ENCODE assay signal across 1 cellular context in the genomic region with DNA sequence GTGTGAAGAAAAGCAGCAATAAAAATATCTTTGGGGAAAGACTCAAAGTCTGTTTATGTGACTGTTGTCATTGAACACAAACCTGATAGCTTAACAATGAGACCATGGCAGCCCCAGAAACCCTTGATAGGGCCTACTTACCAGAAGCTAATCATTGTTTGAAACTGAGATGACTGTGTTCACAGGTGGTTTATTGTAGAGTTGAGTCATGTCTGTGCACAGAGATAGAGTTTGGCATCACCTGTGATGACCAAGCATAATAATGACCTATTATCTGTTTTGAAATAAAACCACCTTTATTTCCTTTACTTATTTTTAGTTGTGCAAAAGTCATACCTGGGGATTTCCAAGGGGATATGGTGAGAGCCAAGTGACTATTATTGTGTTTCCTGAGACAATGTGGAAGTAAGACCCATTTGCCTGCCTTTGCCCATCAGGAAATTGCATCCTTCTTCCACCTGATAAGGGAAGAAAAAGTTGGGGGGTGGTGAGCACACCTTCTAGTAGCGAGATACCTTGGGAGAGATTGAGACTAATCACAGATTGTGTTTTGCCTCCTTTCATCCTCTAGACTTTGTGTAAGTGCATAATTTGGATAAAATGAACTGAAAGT.
TF ChIP-seq lines count a peak whose summit lies in the region.

No MANE protein-coding gene starts in this region.

TF ChIP-seq in GM12878, 131 proteins besides CTCF, POLR2A, EP300 and RAD21 (continued from another document and continues in another):
- peak; percentile 26 for TF ChIP-seq SKIL (IDR thresholded peaks at IDR 0.05; ENCODE audit: low read depth, poor library complexity, severe bottlenecking)
- no peak for TF ChIP-seq KDM1A (IDR thresholded peaks at IDR 0.05; ENCODE audit: borderline replicate concordance)
- TF ChIP-seq YY1 (IDR thresholded peaks at IDR 0.05; ENCODE audit: low read depth, low read length), result no peak
- TF ChIP-seq RAD51 (IDR thresholded peaks at IDR 0.05), result no peak
- TF ChIP-seq, protein P1, sequence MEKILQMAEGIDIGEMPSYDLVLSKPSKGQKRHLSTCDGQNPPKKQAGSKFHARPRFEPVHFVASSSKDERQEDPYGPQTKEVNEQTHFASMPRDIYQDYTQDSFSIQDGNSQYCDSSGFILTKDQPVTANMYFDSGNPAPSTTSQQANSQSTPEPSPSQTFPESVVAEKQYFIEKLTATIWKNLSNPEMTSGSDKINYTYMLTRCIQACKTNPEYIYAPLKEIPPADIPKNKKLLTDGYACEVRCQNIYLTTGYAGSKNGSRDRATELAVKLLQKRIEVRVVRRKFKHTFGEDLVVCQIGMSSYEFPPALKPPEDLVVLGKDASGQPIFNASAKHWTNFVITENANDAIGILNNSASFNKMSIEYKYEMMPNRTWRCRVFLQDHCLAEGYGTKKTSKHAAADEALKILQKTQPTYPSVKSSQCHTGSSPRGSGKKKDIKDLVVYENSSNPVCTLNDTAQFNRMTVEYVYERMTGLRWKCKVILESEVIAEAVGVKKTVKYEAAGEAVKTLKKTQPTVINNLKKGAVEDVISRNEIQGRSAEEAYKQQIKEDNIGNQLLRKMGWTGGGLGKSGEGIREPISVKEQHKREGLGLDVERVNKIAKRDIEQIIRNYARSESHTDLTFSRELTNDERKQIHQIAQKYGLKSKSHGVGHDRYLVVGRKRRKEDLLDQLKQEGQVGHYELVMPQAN (conservative IDR thresholded peaks at IDR 0.05), result no peak
- TF ChIP-seq ETV6 (conservative IDR thresholded peaks at IDR 0.05 in 1 of 2, IDR thresholded peaks at IDR 0.05 in 1 of 2; ENCODE audit: borderline replicate concordance in 1 of 2, low read depth in 1 of 2), result peak in 1 of 2 experiments; percentile 62; a peak in 1 of 4 replicates
- TF ChIP-seq TCF12 (IDR thresholded peaks at IDR 0.05; ENCODE audit: low read depth, low read length), result peak; percentile 70; the same call in 1 of the 2 replicates
- TF ChIP-seq, protein P2, sequence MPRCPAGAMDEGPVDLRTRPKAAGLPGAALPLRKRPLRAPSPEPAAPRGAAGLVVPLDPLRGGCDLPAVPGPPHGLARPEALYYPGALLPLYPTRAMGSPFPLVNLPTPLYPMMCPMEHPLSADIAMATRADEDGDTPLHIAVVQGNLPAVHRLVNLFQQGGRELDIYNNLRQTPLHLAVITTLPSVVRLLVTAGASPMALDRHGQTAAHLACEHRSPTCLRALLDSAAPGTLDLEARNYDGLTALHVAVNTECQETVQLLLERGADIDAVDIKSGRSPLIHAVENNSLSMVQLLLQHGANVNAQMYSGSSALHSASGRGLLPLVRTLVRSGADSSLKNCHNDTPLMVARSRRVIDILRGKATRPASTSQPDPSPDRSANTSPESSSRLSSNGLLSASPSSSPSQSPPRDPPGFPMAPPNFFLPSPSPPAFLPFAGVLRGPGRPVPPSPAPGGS (IDR thresholded peaks at IDR 0.05; ENCODE audit: borderline replicate concordance, insufficient read depth, low read depth, low read length, poor library complexity, severe bottlenecking), result no peak
- TF ChIP-seq MTA2 (IDR thresholded peaks at IDR 0.05; ENCODE audit: low read depth), result peak; percentile 92
- TF ChIP-seq ATF3 (IDR thresholded peaks at IDR 0.05; ENCODE audit: borderline replicate concordance, extremely low read depth, low read depth, low read length), result no peak
- peak; percentile 54; the same call in 1 of the 2 replicates for TF ChIP-seq GABPA (IDR thresholded peaks at IDR 0.05; ENCODE audit: low read depth)
- TF ChIP-seq TCF3 (IDR thresholded peaks at IDR 0.05; ENCODE audit: borderline replicate concordance, insufficient read depth, low read depth, low read length), result 0 out of 2 replicates have a peak, but pooled peaks have one; percentile 53
- TF ChIP-seq ATF7 (IDR thresholded peaks at IDR 0.05; ENCODE audit: low read depth), result peak; percentile 70
- 0 out of 2 replicates have a peak, but pooled peaks have one; percentile 29 for TF ChIP-seq ZBED1 (IDR thresholded peaks at IDR 0.05; ENCODE audit: borderline replicate concordance)
- peak; percentile 65; the same call in 1 of the 2 replicates for TF ChIP-seq CREM (IDR thresholded peaks at IDR 0.05; ENCODE audit: low read depth)
- TF ChIP-seq MEF2B (IDR thresholded peaks at IDR 0.05; ENCODE audit: partially characterized antibody, poor library complexity, severe bottlenecking), result peak; percentile 21
- peak; percentile 72; the same call in 1 of the 2 replicates for TF ChIP-seq BACH1 (IDR thresholded peaks at IDR 0.05; ENCODE audit: borderline replicate concordance)
- TF ChIP-seq, protein P3, sequence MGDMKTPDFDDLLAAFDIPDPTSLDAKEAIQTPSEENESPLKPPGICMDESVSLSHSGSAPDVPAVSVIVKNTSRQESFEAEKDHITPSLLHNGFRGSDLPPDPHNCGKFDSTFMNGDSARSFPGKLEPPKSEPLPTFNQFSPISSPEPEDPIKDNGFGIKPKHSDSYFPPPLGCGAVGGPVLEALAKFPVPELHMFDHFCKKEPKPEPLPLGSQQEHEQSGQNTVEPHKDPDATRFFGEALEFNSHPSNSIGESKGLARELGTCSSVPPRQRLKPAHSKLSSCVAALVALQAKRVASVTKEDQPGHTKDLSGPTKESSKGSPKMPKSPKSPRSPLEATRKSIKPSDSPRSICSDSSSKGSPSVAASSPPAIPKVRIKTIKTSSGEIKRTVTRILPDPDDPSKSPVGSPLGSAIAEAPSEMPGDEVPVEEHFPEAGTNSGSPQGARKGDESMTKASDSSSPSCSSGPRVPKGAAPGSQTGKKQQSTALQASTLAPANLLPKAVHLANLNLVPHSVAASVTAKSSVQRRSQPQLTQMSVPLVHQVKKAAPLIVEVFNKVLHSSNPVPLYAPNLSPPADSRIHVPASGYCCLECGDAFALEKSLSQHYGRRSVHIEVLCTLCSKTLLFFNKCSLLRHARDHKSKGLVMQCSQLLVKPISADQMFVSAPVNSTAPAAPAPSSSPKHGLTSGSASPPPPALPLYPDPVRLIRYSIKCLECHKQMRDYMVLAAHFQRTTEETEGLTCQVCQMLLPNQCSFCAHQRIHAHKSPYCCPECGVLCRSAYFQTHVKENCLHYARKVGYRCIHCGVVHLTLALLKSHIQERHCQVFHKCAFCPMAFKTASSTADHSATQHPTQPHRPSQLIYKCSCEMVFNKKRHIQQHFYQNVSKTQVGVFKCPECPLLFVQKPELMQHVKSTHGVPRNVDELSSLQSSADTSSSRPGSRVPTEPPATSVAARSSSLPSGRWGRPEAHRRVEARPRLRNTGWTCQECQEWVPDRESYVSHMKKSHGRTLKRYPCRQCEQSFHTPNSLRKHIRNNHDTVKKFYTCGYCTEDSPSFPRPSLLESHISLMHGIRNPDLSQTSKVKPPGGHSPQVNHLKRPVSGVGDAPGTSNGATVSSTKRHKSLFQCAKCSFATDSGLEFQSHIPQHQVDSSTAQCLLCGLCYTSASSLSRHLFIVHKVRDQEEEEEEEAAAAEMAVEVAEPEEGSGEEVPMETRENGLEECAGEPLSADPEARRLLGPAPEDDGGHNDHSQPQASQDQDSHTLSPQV (IDR thresholded peaks at IDR 0.05), result no peak
- TF ChIP-seq E4F1 (IDR thresholded peaks at IDR 0.05; ENCODE audit: borderline replicate concordance, partially characterized antibody), result no peak
- no peak for TF ChIP-seq RBBP5 (conservative IDR thresholded peaks at IDR 0.05)
- TF ChIP-seq CBX3 (IDR thresholded peaks at IDR 0.05; ENCODE audit: borderline replicate concordance, low read depth), result no peak
- TF ChIP-seq GATAD2B (conservative IDR thresholded peaks at IDR 0.05; ENCODE audit: low read depth), result no peak
- TF ChIP-seq CREB1 (IDR thresholded peaks at IDR 0.05; ENCODE audit: low read depth), result 0 out of 2 replicates have a peak, but pooled peaks have one; percentile 36
- peak; percentile 79 for TF ChIP-seq BCL11A (IDR thresholded peaks at IDR 0.05; ENCODE audit: low read depth, low read length)
- TF ChIP-seq ZSCAN29 (IDR thresholded peaks at IDR 0.05), result no peak
- peak; percentile 55 to 65 for TF ChIP-seq IKZF2 (IDR thresholded peaks at IDR 0.05)
- no peak for TF ChIP-seq TARDBP (IDR thresholded peaks at IDR 0.05; ENCODE audit: borderline replicate concordance)
- TF ChIP-seq ZNF384 (IDR thresholded peaks at IDR 0.05; ENCODE audit: borderline replicate concordance, low read depth, low read length), result no peak
- peak; percentile 92 for TF ChIP-seq JUNB (IDR thresholded peaks at IDR 0.05)
- no peak for TF ChIP-seq PAX5 (IDR thresholded peaks at IDR 0.05; ENCODE audit: borderline replicate concordance, low read depth, low read length)
- no peak for TF ChIP-seq FOXK2 (IDR thresholded peaks at IDR 0.05)
- TF ChIP-seq STAT3 (IDR thresholded peaks at IDR 0.05; ENCODE audit: low read depth, low read length), result no peak
- TF ChIP-seq, protein P4, sequence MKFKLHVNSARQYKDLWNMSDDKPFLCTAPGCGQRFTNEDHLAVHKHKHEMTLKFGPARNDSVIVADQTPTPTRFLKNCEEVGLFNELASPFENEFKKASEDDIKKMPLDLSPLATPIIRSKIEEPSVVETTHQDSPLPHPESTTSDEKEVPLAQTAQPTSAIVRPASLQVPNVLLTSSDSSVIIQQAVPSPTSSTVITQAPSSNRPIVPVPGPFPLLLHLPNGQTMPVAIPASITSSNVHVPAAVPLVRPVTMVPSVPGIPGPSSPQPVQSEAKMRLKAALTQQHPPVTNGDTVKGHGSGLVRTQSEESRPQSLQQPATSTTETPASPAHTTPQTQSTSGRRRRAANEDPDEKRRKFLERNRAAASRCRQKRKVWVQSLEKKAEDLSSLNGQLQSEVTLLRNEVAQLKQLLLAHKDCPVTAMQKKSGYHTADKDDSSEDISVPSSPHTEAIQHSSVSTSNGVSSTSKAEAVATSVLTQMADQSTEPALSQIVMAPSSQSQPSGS (IDR thresholded peaks at IDR 0.05; ENCODE audit: low read length), result peak; percentile 86
- peak; percentile 73 for TF ChIP-seq RUNX3 (IDR thresholded peaks at IDR 0.05; ENCODE audit: low read length)
- peak; percentile 71 for TF ChIP-seq RELA (IDR thresholded peaks at IDR 0.05; ENCODE audit: borderline replicate concordance, partially characterized antibody)
- TF ChIP-seq REST (IDR thresholded peaks at IDR 0.05; ENCODE audit: low read depth, low read length), result no peak
